Comparison of ENCODE assay signal across 17 cellular contexts in the genomic region with DNA sequence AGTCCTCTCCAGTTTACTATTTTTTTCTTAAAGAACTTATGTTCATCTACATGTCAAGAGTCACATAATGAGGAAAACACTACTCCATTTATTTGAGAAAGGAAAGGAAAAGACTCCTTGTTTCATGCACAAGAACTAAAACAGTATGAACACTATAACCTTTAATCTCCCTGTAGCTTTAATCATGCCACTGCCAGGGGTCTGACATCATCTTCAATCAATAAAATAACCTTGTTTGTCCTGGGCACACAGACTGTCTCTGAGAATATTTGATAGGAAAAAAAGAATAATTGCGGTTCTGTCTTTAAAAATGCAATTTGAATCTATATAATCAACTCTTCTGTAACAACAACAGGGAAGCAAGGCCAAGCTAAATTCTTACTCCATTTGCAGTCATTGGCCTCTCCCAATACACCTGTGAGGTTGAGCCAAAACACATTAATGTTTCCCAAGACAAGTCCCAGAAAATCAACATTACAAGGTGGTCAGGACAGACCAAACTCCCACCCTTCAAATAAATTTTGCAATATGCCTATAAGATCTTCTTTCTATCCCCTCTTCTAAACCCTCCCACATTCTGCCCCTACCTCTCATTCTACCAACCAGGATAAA. TPM values are rescaled to one million over a fixed set of nuclear protein-coding genes. Genes with fewer than 3 reads are reported as not detected.
DNase-seq lines count a peak whose midpoint lies in the region; ATAC-seq and TF ChIP-seq lines count a peak whose summit lies in the region.
"Had no signal": no experiment of that assay in that cellular context is flagged by ENCODE, and none has a peak within 500 bp of the region (broad histone marks: within the 10 kb centered on the region; RNA-seq: fewer than 3 reads in every experiment).

No MANE protein-coding gene starts in this region.

- peaks cover 12% of the 10 kb centered on the region; the same call in 1 of the 2 replicates for H4K20me1 ChIP-seq in BLaER1

- peak overlapping the region; percentile 43 for H3K27ac Mint-ChIP-seq in type B pancreatic cell
- H3K27ac Mint-ChIP-seq: CD14-positive monocyte; CD8-positive, alpha-beta T cell had no signal

- no peak overlapping the region for H3K4me3 Mint-ChIP-seq in type B pancreatic cell
- H3K4me3 Mint-ChIP-seq: CD14-positive monocyte; CD8-positive, alpha-beta T cell had no signal

- H3K9ac ChIP-seq in BLaER1: no peak overlapping the region
- H3K9ac ChIP-seq: GM23248 had no signal

- H3K4me1 ChIP-seq in BLaER1 (peaks cover 25% of the 10 kb centered on the region), right lobe of liver (peaks cover 0 to 8% (median 0%) of the 10 kb centered on the region in 4 donors)
- H3K4me1 ChIP-seq: A549, BE2C had no signal

- H3K9me3 ChIP-seq in BLaER1: no peaks in the 10 kb centered on the region
- no peaks in the 10 kb centered on the region for H3K9me3 ChIP-seq in right lobe of liver
- H3K9me3 ChIP-seq: A549, BE2C, Caco-2 had no signal

- intact Hi-C loops in right lobe of liver (cut with DNase I): no loop called here

- TF ChIP-seq POLR2A in right lobe of liver (IDR thresholded peaks at IDR 0.05): no peak

- H3K27ac ChIP-seq in BLaER1 (no peak overlapping the region), right lobe of liver (peak overlapping the region in 1 of 3 donors; percentile 15)
- H3K27ac ChIP-seq: A549, GM23248, HL-60 had no signal

- WGBS in right lobe of liver (ENCODE audit: insufficient coverage, low coverage, low lambda C conversion rate, missing lambda C conversion rate): 8% methylated on average over 1 of the region's 1 CpG

- H3K27me3 ChIP-seq in BLaER1: peaks cover 94% of the 10 kb centered on the region
- H3K27me3 ChIP-seq in right lobe of liver: no peaks in the 10 kb centered on the region
- H3K27me3 ChIP-seq: BE2C had no signal

- 0 out of 2 replicates have a peak overlapping the region, but pooled peaks have one; percentile 19 for H3K4me2 ChIP-seq in BLaER1
- H3K4me2 ChIP-seq: A549 had no signal

- H3K4me1 Mint-ChIP-seq in type B pancreatic cell (ENCODE audit: unreplicated experiment): peaks cover 27% of the 10 kb centered on the region
- H3K4me1 Mint-ChIP-seq: CD14-positive monocyte had no signal

- peaks cover 62% of the 10 kb centered on the region for H3K36me3 ChIP-seq in BLaER1
- no peaks in the 10 kb centered on the region for H3K36me3 ChIP-seq in right lobe of liver
- H3K36me3 ChIP-seq: BE2C had no signal

- no peaks in the 10 kb centered on the region for H3K27me3 Mint-ChIP-seq in type B pancreatic cell

- H3K4me3 ChIP-seq in BLaER1 (no peak overlapping the region), right lobe of liver (no peak overlapping the region)
- H3K4me3 ChIP-seq: A549, GM23248 had no signal

- no peaks in the 10 kb centered on the region for H3K9me3 Mint-ChIP-seq in type B pancreatic cell
- H3K9me3 Mint-ChIP-seq: CD8-positive, alpha-beta T cell had no signal

- TF ChIP-seq CTCF in right lobe of liver (IDR thresholded peaks at IDR 0.05): no peak
- no peak for TF ChIP-seq CTCF in type B pancreatic cell (conservative IDR thresholded peaks at IDR 0.05)

- ATAC-seq in right lobe of liver (peak; percentile 74 to 87 (median 84)), HG03039 (IDR thresholded peaks at IDR 0.05; ENCODE audit: unreplicated experiment) (no peak)
- ATAC-seq: A549; CD8-positive, alpha-beta T cell; HCT116 had no signal

- H3K36me3 Mint-ChIP-seq in type B pancreatic cell: peaks cover 63% of the 10 kb centered on the region
- H3K36me3 Mint-ChIP-seq: CD14-positive monocyte had no signal

- DNase-seq in SK-MEL-5 (ENCODE audit: low read depth, low spot score) (peak; percentile 39), right lobe of liver (no peak), type B pancreatic cell (ENCODE audit: extremely low spot score, unreplicated experiment) (no peak), COLO829 (ENCODE audit: low spot score) (no peak), cerebellar cortex (ENCODE audit: low spot score) (no peak)
- DNase-seq: BE2C; Caco-2; CD8-positive, alpha-beta T cell; DND-41; GDM1; GM23248 had no signal

- in situ Hi-C loops in SK-MEL-5 (cut with HindIII; ENCODE audit: low pct_unique_long_range_greater_than_20kb, low sequenced_read_pairs): no loop called here

RNA-seq across cellular contexts. Expression of a gene that starts 13.2 kb away (rescaled TPM):
- total RNA-seq in SK-MEL-5 (2014; rRNA removed; shearing (Covaris generic)): 10.7 and 11.2 TPM in 2 replicates
- 22.3 and 28.3 TPM in 2 replicates for polyA plus RNA-seq in SK-MEL-5 (2015; cell fraction: cytosol; rRNA removed)
- 13.1 and 13.9 TPM in 2 replicates for polyA plus RNA-seq in SK-MEL-5 (2015; cell fraction: nucleus; rRNA removed)
- total RNA-seq in right lobe of liver (1 to 10 TPM; 2.9 to 9.6 (median 6.0) TPM), type B pancreatic cell (ENCODE audit: low replicate concordance) (235 and 507 TPM in 2 replicates)

Comparison
In these comparisons a context has a peak if more than half of its experiments do, and no peak if none do; other contexts are left out.
1. RNA of a gene that starts 13.2 kb away (total RNA-seq): 235 to 507 TPM in type B pancreatic cell; 10.7 to 11.2 TPM in SK-MEL-5 and 2.9 to 9.6 TPM in right lobe of liver; every median in the first group is over 10 times any median in the second.